ENCODE assay signal across 8 cellular contexts in genomic region chr1:110034451-110035235, GRCh38. TPM values are rescaled to one million over a fixed set of nuclear protein-coding genes. Genes with fewer than 3 reads are reported as not detected.
DNase-seq lines count a peak whose midpoint lies in the region; ATAC-seq and TF ChIP-seq lines count a peak whose summit lies in the region.

Gene STRIP1 (plus strand): TSS chr1:110034624. CDS start chr1:110034638, 14 bp downstream.

- intact Hi-C loops in Panc1 (cut with micrococcal nuclease; ENCODE audit: unreplicated experiment) (no loop called here), esophagus muscularis mucosa (cut with DNase I) (no loop called here)

- in situ Hi-C loops in Panc1 (cut with HindIII; ENCODE audit: low pct_unique_long_range_greater_than_20kb, low sequenced_read_pairs), result no loop called here

- BruUV-seq in Panc1 (replicated peaks; lab: Mats Ljungman, UMichigan), result no TSS peak

- peaks cover 21% of the 10 kb centered on the region for H3K36me3 Mint-ChIP-seq in activated T-cell treated with anti-CD3 and anti-CD28 coated beads, Interleukin-2, amount 50 U/mL, for 4 hours (ENCODE audit: insufficient read depth)

- no peak for TF ChIP-seq EP300 in esophagus muscularis mucosa (IDR thresholded peaks at IDR 0.05)

- no peaks in the 10 kb centered on the region for H3K27me3 ChIP-seq in Panc1 (ENCODE audit: control insufficient read depth, insufficient read depth, low read length)
- no peaks in the 10 kb centered on the region for H3K27me3 ChIP-seq in esophagus muscularis mucosa

- H3K4me1 ChIP-seq in Panc1 (ENCODE audit: control insufficient read depth, insufficient read depth, low read length), result peaks cover 14% of the 10 kb centered on the region
- peaks cover 15 to 29% (median 27%) of the 10 kb centered on the region in 4 donors for H3K4me1 ChIP-seq in esophagus muscularis mucosa

- peak within 1 kb of the TSS; percentile 95 for H3K4me3 Mint-ChIP-seq in activated T-cell treated with anti-CD3 and anti-CD28 coated beads, Interleukin-2, amount 50 U/mL, for 4 hours

- ATAC-seq in GM21717 (IDR thresholded peaks at IDR 0.05; ENCODE audit: unreplicated experiment) (peak; percentile 82), Panc1 (peak; percentile 95)
- peak; percentile 95 to 97 for ATAC-seq in activated T-cell treated with anti-CD3 and anti-CD28 coated beads, Interleukin-2, amount 50 U/mL, for 4 hours

- H3K27me3 Mint-ChIP-seq in activated T-cell treated with anti-CD3 and anti-CD28 coated beads, Interleukin-2, amount 50 U/mL, for 4 hours (ENCODE audit: low read depth), result no peaks in the 10 kb centered on the region

- CTCF ChIA-PET in Panc1 (lab: Charles Lee), result no interaction called here

- H3K9me3 ChIP-seq in Panc1 (ENCODE audit: control insufficient read depth, insufficient read depth, low read depth, low read length) (no peaks in the 10 kb centered on the region), esophagus muscularis mucosa (no peaks in the 10 kb centered on the region)

- H3K36me3 ChIP-seq in Panc1 (ENCODE audit: control insufficient read depth, insufficient read depth, low read length) (peaks cover 7% of the 10 kb centered on the region), esophagus muscularis mucosa (peaks cover 17 to 22% (median 20%) of the 10 kb centered on the region in 4 donors)

- WGBS in esophagus muscularis mucosa, result under 1% methylated on average over 16 of the region's 66 CpGs

- TF ChIP-seq POLR2A in esophagus muscularis mucosa (IDR thresholded peaks at IDR 0.05; ENCODE audit: low read depth), result no peak

- no peak for TF ChIP-seq CTCF in Panc1 (IDR thresholded peaks at IDR 0.05)
- TF ChIP-seq CTCF in esophagus muscularis mucosa (IDR thresholded peaks at IDR 0.05), result peak in 1 of 3 experiments; percentile 31

- DNase-seq in DMS153 treated with DMSO at 0.1 percent for 48 hours (lab: John Stamatoyannopoulos, UW; ENCODE audit: unreplicated experiment), result peak; percentile 96
- DNase-seq in KG1 (lab: John Stamatoyannopoulos, UW), result peak; percentile 91
- DNase-seq in Panc1 (ENCODE audit: low read depth, low spot score), result peak; percentile 89
- DNase-seq in activated T-cell treated with anti-CD3 and anti-CD28 coated beads, Interleukin-2, amount 50 U/mL, for 4 hours, result peak; percentile 90
- peak; percentile 98 for DNase-seq in esophagus muscularis mucosa (ENCODE audit: extremely low spot score)
- peak; percentile 98 for DNase-seq in myocyte (ENCODE audit: low read depth)
- DNase-seq in stimulated activated CD8-positive, alpha-beta memory T cell treated with anti-CD3 and anti-CD28 coated beads, Interleukin-7, amount 100 ng/mL, for 48 hours (ENCODE audit: extremely low read depth in 1 of 2, low read depth in 1 of 2), result peak; percentile 75 to 87

- H3K9me3 Mint-ChIP-seq in activated T-cell treated with anti-CD3 and anti-CD28 coated beads, Interleukin-2, amount 50 U/mL, for 4 hours, result no peaks in the 10 kb centered on the region

- peaks cover 51% of the 10 kb centered on the region for H3K4me1 Mint-ChIP-seq in activated T-cell treated with anti-CD3 and anti-CD28 coated beads, Interleukin-2, amount 50 U/mL, for 4 hours (ENCODE audit: low read depth)

- POLR2A ChIA-PET in Panc1 (lab: Charles Lee), result interaction anchor here (0.6 kb wide), 2 partner anchors 103 to 176 kb away, joined by 5 read pairs; no protein-coding TSS in a partner anchor

- H3K27ac ChIP-seq in Panc1 (ENCODE audit: low read length) (peak within 1 kb of the TSS; percentile 98), esophagus muscularis mucosa (replicated peaks in 1 of 4) (peak within 1 kb of the TSS; percentile 88 to 97 (median 90))

- H3K4me3 ChIP-seq in Panc1 (ENCODE audit: low read depth in 2 of 2, low read length in 2 of 2) (peak within 1 kb of the TSS; percentile 82 to 88), esophagus muscularis mucosa (peak within 1 kb of the TSS; percentile 79 to 99 (median 94))

RNA-seq across cellular contexts. Expression of gene STRIP1, which starts in this region (rescaled TPM):
- total RNA-seq in Panc1 (2021; ENCODE audit: unreplicated experiment), result 26.1 TPM
- polyA plus RNA-seq in Panc1 (2012; ENCODE audit: insufficient read length), result 16.4 TPM
- 10 to 100 TPM; 32.6 to 40.6 (median 38.2) TPM for total RNA-seq in activated T-cell treated with anti-CD3 and anti-CD28 coated beads, Interleukin-2, amount 50 U/mL, for 4 hours
- 10 to 100 TPM; 26.2 to 43.5 (median 35.3) TPM for total RNA-seq in esophagus muscularis mucosa
- 50.9 and 53.1 TPM in 2 replicates for total RNA-seq in myocyte
- 37.6 TPM for polyA plus RNA-seq in myocyte (2012)

Comparison
In these comparisons a context has a peak if more than half of its experiments do, and no peak if none do; other contexts are left out.
1. Peak in every context shown above with its lines: DNase-seq, ATAC-seq, H3K4me3 ChIP-seq and H3K27ac ChIP-seq.